ENCODE assay signal across 9 cellular contexts in the genomic region with DNA sequence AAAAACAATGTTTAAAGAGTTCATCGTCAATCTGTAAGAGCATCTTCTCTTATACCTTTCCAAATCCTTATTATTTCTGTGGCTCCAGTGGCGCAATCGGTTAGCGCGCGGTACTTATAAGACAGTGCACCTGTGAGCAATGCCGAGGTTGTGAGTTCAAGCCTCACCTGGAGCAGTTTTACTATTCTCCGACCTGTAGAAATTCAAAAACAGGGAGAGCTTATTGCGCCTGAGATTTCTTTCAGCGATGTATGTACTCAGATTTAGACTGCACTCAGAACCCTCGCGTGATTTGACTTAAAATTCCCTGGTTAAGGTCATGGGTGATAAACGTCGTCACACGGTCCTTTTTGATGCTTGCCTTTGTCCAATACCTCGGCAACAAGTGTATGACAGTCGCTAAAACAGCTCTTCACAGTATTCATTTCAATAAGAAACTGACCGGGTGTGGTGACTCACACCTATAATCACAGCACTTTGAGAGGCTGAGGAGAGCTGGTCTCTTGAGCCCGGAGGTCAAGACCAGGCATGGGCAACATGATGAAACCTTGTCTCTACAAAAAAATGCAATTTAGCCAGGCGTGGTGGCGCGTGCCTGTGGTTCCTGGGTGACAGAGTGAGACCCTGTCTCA. TPM values are rescaled to one million over a fixed set of nuclear protein-coding genes. Genes with fewer than 3 reads are reported as not detected.
DNase-seq lines count a peak whose midpoint lies in the region; ATAC-seq, FAIRE-seq and TF ChIP-seq lines count a peak whose summit lies in the region.
"Had no signal": no experiment of that assay in that cellular context is flagged by ENCODE, and none has a peak within 500 bp of the region (broad histone marks: within the 10 kb centered on the region; RNA-seq: fewer than 3 reads in every experiment).

No MANE protein-coding gene starts in this region.

- no peak for ATAC-seq in activated CD8-positive, alpha-beta memory T cell treated with anti-CD3 and anti-CD28 coated beads, Interleukin-2, amount 10 ng/mL, durations not matched to agents 7 days and 5 days
- ATAC-seq in T-cell (replicated peaks in 1 of 4), result peak; percentile 19 to 86 (median 40)
- ATAC-seq in heart left ventricle, result no peak
- ATAC-seq in pancreas, result no peak
- no peak for ATAC-seq in upper lobe of right lung

- POLR2A ChIA-PET in T-cell (lab: Charles Lee), result interaction anchor here in 1 of 2 donors (0.5 kb wide), 1 partner anchor 1429 kb away, joined by 6 read pairs; no protein-coding TSS in a partner anchor

- FAIRE-seq in pancreas (lab: Jason Lieb, UNC), result no peak

- DNase-seq in activated CD8-positive, alpha-beta memory T cell treated with anti-CD3 and anti-CD28 coated beads for 24 hours, result peak; percentile 61
- DNase-seq in activated CD8-positive, alpha-beta memory T cell treated with anti-CD3 and anti-CD28 coated beads, Interleukin-2, amount 10 ng/mL, durations not matched to agents 7 days and 5 days, result no peak
- DNase-seq in T-cell, result peak in 28 of 34 experiments; percentile 11 to 64 (median 28)
- peak; percentile 80 for DNase-seq in esophagus muscularis mucosa (ENCODE audit: extremely low spot score)
- DNase-seq in stimulated activated CD4-positive, alpha-beta T cell treated with anti-CD3 and anti-CD28 coated beads, Interleukin-4, amount 100 ng/mL, for 1 hour, result peak; percentile 29
- no peak for DNase-seq in heart left ventricle
- DNase-seq in pancreas, result no peak
- no peak for DNase-seq in upper lobe of right lung
- DNase-seq: hippocampal formation had no signal

- peaks cover 71% of the 10 kb centered on the region for H3K27me3 Mint-ChIP-seq in activated CD8-positive, alpha-beta memory T cell treated with anti-CD3 and anti-CD28 coated beads, Interleukin-2, amount 10 ng/mL, durations not matched to agents 7 days and 5 days
- peaks cover 15 to 34% of the 10 kb centered on the region in 2 donors for H3K27me3 Mint-ChIP-seq in T-cell

- no peak overlapping the region for H3K4me3 ChIP-seq in esophagus muscularis mucosa
- no peak overlapping the region for H3K4me3 ChIP-seq in heart left ventricle
- no peak overlapping the region for H3K4me3 ChIP-seq in pancreas
- H3K4me3 ChIP-seq in upper lobe of right lung, result no peak overlapping the region

- H3K4me1 Mint-ChIP-seq in activated CD8-positive, alpha-beta memory T cell treated with anti-CD3 and anti-CD28 coated beads, Interleukin-2, amount 10 ng/mL, durations not matched to agents 7 days and 5 days, result peaks cover 11% of the 10 kb centered on the region
- peaks cover 21 to 27% (median 21%) of the 10 kb centered on the region in 3 donors for H3K4me1 Mint-ChIP-seq in T-cell

- intact Hi-C loops in esophagus muscularis mucosa (cut with DNase I), result no loop called here
- intact Hi-C loops in heart left ventricle (cut with DNase I), result no loop called here
- intact Hi-C loops in pancreas (cut with DNase I), result no loop called here
- intact Hi-C loops in upper lobe of right lung (cut with DNase I), result no loop called here

- CTCF ChIA-PET in activated CD8-positive, alpha-beta memory T cell treated with anti-CD3 and anti-CD28 coated beads, Interleukin-2, amount 10 ng/mL, durations not matched to agents 7 days and 5 days (lab: Charles Lee), result no interaction called here
- CTCF ChIA-PET in T-cell (lab: Charles Lee), result no interaction called here

- no peak for TF ChIP-seq CTCF in esophagus muscularis mucosa (IDR thresholded peaks at IDR 0.05)
- no peak for TF ChIP-seq CTCF in heart left ventricle (IDR thresholded peaks at IDR 0.05)
- TF ChIP-seq CTCF in pancreas (IDR thresholded peaks at IDR 0.05), result no peak
- no peak for TF ChIP-seq CTCF in upper lobe of right lung (IDR thresholded peaks at IDR 0.05)

- H3K27ac Mint-ChIP-seq in activated CD8-positive, alpha-beta memory T cell treated with anti-CD3 and anti-CD28 coated beads, Interleukin-2, amount 10 ng/mL, durations not matched to agents 7 days and 5 days, result no peak overlapping the region
- H3K27ac Mint-ChIP-seq in T-cell, result peak overlapping the region in 1 of 2 donors; percentile 37

- H3K4me3 Mint-ChIP-seq in activated CD8-positive, alpha-beta memory T cell treated with anti-CD3 and anti-CD28 coated beads, Interleukin-2, amount 10 ng/mL, durations not matched to agents 7 days and 5 days, result no peak overlapping the region
- peak overlapping the region; percentile 57 to 66 (median 63) for H3K4me3 Mint-ChIP-seq in T-cell

- no peak overlapping the region for H3K27ac ChIP-seq in esophagus muscularis mucosa (replicated peaks in 1 of 4)
- no peak overlapping the region for H3K27ac ChIP-seq in heart left ventricle
- H3K27ac ChIP-seq in pancreas, result no peak overlapping the region
- H3K27ac ChIP-seq in upper lobe of right lung, result no peak overlapping the region

- H3K4me1 ChIP-seq in esophagus muscularis mucosa, result peaks cover 0 to 8% (median under 1%) of the 10 kb centered on the region in 4 donors
- H3K4me1 ChIP-seq in heart left ventricle, result peaks cover 0 to 2% (median 0%) of the 10 kb centered on the region in 12 donors
- no peaks in the 10 kb centered on the region for H3K4me1 ChIP-seq in pancreas
- H3K4me1 ChIP-seq in upper lobe of right lung, result no peaks in the 10 kb centered on the region

- TF ChIP-seq POLR2A in esophagus muscularis mucosa (IDR thresholded peaks at IDR 0.05; ENCODE audit: low read depth), result no peak
- no peak for TF ChIP-seq POLR2A in heart left ventricle (IDR thresholded peaks at IDR 0.05)

- H3K9me3 ChIP-seq in esophagus muscularis mucosa (peaks cover 0 to 5% (median 0%) of the 10 kb centered on the region in 4 donors), heart left ventricle (no peaks in the 10 kb centered on the region), pancreas (no peaks in the 10 kb centered on the region), upper lobe of right lung (no peaks in the 10 kb centered on the region)

- WGBS in esophagus muscularis mucosa, result 37% methylated on average over 22 of the region's 22 CpGs
- 33 to 44% (median 36%) methylated on average over 22 of the region's 22 CpGs for WGBS in heart left ventricle, 4 donors
- 32% methylated on average over 22 of the region's 22 CpGs for WGBS in pancreas, 2 donors

- H3K36me3 Mint-ChIP-seq in activated CD8-positive, alpha-beta memory T cell treated with anti-CD3 and anti-CD28 coated beads, Interleukin-2, amount 10 ng/mL, durations not matched to agents 7 days and 5 days, result no peaks in the 10 kb centered on the region
- H3K36me3 Mint-ChIP-seq in T-cell, result no peaks in the 10 kb centered on the region

- no peak for TF ChIP-seq EP300 in esophagus muscularis mucosa (IDR thresholded peaks at IDR 0.05)

- H3K27me3 ChIP-seq in esophagus muscularis mucosa, result peaks cover 0 to 81% (median 0%) of the 10 kb centered on the region in 4 donors
- H3K27me3 ChIP-seq in heart left ventricle, result peaks cover 3 to 86% (median 16%) of the 10 kb centered on the region in 9 donors
- peaks cover 0 to 33% (median 0%) of the 10 kb centered on the region in 4 donors for H3K27me3 ChIP-seq in pancreas
- H3K27me3 ChIP-seq in upper lobe of right lung, result peaks cover 49% of the 10 kb centered on the region

- H3K9me3 Mint-ChIP-seq in activated CD8-positive, alpha-beta memory T cell treated with anti-CD3 and anti-CD28 coated beads, Interleukin-2, amount 10 ng/mL, durations not matched to agents 7 days and 5 days (ENCODE audit: low read depth), result peaks cover 5% of the 10 kb centered on the region
- peaks cover 5 to 13% (median 11%) of the 10 kb centered on the region in 3 donors for H3K9me3 Mint-ChIP-seq in T-cell

- H3K36me3 ChIP-seq in esophagus muscularis mucosa (no peaks in the 10 kb centered on the region), heart left ventricle (no peaks in the 10 kb centered on the region), pancreas (no peaks in the 10 kb centered on the region), upper lobe of right lung (no peaks in the 10 kb centered on the region)

RNA-seq across cellular contexts. Expression of a gene that starts 11.9 kb away (rescaled TPM):
- not detected for total RNA-seq in activated CD8-positive, alpha-beta memory T cell treated with anti-CD3 and anti-CD28 coated beads, Interleukin-2, amount 10 ng/mL, durations not matched to agents 7 days and 5 days
- total RNA-seq in T-cell (not detected), esophagus muscularis mucosa (not detected), heart left ventricle (not detected), pancreas (not detected), upper lobe of right lung (not detected)
- polyA plus RNA-seq in heart left ventricle (not detected), pancreas (not detected)

RNA-seq across cellular contexts. Expression of a gene that starts 22.0 kb away (rescaled TPM):
- not detected for total RNA-seq in activated CD8-positive, alpha-beta memory T cell treated with anti-CD3 and anti-CD28 coated beads, Interleukin-2, amount 10 ng/mL, durations not matched to agents 7 days and 5 days
- total RNA-seq in T-cell, result not detected
- not detected for total RNA-seq in esophagus muscularis mucosa
- total RNA-seq in heart left ventricle, result not detected
- polyA plus RNA-seq in heart left ventricle, result not detected
- not detected for total RNA-seq in pancreas
- not detected for polyA plus RNA-seq in pancreas
- not detected for total RNA-seq in upper lobe of right lung

Comparison
In these comparisons a context has a peak if more than half of its experiments do, and no peak if none do; other contexts are left out.
1. DNase-seq: peak in activated CD8-positive, alpha-beta memory T cell treated with anti-CD3 and anti-CD28 coated beads for 24 hours (single experiment), T-cell (28 of 34), esophagus muscularis mucosa (single experiment) and stimulated activated CD4-positive, alpha-beta T cell treated with anti-CD3 and anti-CD28 coated beads, Interleukin-4, amount 100 ng/mL, for 1 hour (single experiment); none in activated CD8-positive, alpha-beta memory T cell treated with anti-CD3 and anti-CD28 coated beads, Interleukin-2, amount 10 ng/mL, durations not matched to agents 7 days and 5 days (single experiment), heart left ventricle (0 of 5), pancreas (0 of 6) and upper lobe of right lung (single experiment).
2. ATAC-seq: peak in T-cell (4 of 4); none in activated CD8-positive, alpha-beta memory T cell treated with anti-CD3 and anti-CD28 coated beads, Interleukin-2, amount 10 ng/mL, durations not matched to agents 7 days and 5 days (single experiment), heart left ventricle (0 of 4), pancreas (0 of 4) and upper lobe of right lung (single experiment).